Comparison of ENCODE assay signal across 9 cellular contexts in genomic region chr15:91049378-91050127, GRCh38. TPM values are rescaled to one million over a fixed set of nuclear protein-coding genes. Genes with fewer than 3 reads are reported as not detected.
A peak's percentile ranks its signal among the peaks of the same experiment; 100 is the strongest.
DNase-seq lines count a peak whose midpoint lies in the region; ATAC-seq and TF ChIP-seq lines count a peak whose summit lies in the region.
"Had no signal": no experiment of that assay in that cellular context is flagged by ENCODE, and none has a peak within 500 bp of the region (broad histone marks: within the 10 kb centered on the region; RNA-seq: fewer than 3 reads in every experiment).

No MANE protein-coding gene starts in this region.

- no peaks in the 10 kb centered on the region for H3K9me3 Mint-ChIP-seq in activated CD8-positive, alpha-beta T cell treated with anti-CD3 and anti-CD28 coated beads for 36 hours
- H3K9me3 Mint-ChIP-seq in natural killer cell treated with Interleukin-12 subunit alpha and Interleukin-12 subunit beta and Interleukin-15 and Interleukin-18, amount 100 ng/mL, for 72 hours: no peaks in the 10 kb centered on the region
- no peaks in the 10 kb centered on the region for H3K9me3 Mint-ChIP-seq in type B pancreatic cell

- POLR2A ChIA-PET in activated CD8-positive, alpha-beta T cell treated with anti-CD3 and anti-CD28 coated beads for 36 hours (lab: Charles Lee): interaction anchor here (1.2 kb wide), 1 partner anchor 93 kb away, joined by 5 read pairs; no protein-coding TSS in a partner anchor

- WGBS in esophagus muscularis mucosa: 28% methylated on average over 12 of the region's 12 CpGs

- H3K4me1 Mint-ChIP-seq in activated CD8-positive, alpha-beta T cell treated with anti-CD3 and anti-CD28 coated beads for 36 hours (ENCODE audit: low read depth): peaks cover 12% of the 10 kb centered on the region
- peaks cover 16 to 17% of the 10 kb centered on the region in 2 donors for H3K4me1 Mint-ChIP-seq in natural killer cell treated with Interleukin-12 subunit alpha and Interleukin-12 subunit beta and Interleukin-15 and Interleukin-18, amount 100 ng/mL, for 72 hours (ENCODE audit: low read depth in 2 of 2)
- peaks cover 4% of the 10 kb centered on the region for H3K4me1 Mint-ChIP-seq in type B pancreatic cell (ENCODE audit: unreplicated experiment)

- peaks cover 0 to 13% (median 0%) of the 10 kb centered on the region in 4 donors for H3K27me3 ChIP-seq in esophagus muscularis mucosa

- CTCF ChIA-PET in activated CD8-positive, alpha-beta T cell treated with anti-CD3 and anti-CD28 coated beads for 36 hours (lab: Charles Lee): interaction anchor here (0.6 to 3.6 kb wide), 24 partner anchors 9 to 357 kb away, joined by 3 to 28 read pairs (median 4); partner anchors contain the start of genes HDDC3, MAN2A2, RCCD1 and UNC45A

- H3K9me3 ChIP-seq in esophagus muscularis mucosa: no peaks in the 10 kb centered on the region

- DNase-seq in CD1c-positive myeloid dendritic cell (ENCODE audit: extremely low spot score): peak; percentile 55
- peak; percentile 15 for DNase-seq in GM19238 (ENCODE audit: insufficient read length, low spot score)
- peak; percentile 60 for DNase-seq in NCI-H748 (lab: John Stamatoyannopoulos, UW; ENCODE audit: unreplicated experiment)
- peak; percentile 71 for DNase-seq in activated CD8-positive, alpha-beta T cell treated with anti-CD3 and anti-CD28 coated beads for 36 hours
- DNase-seq in esophagus muscularis mucosa (ENCODE audit: extremely low spot score): no peak
- DNase-seq in natural killer cell treated with Interleukin-12 subunit alpha and Interleukin-12 subunit beta and Interleukin-15 and Interleukin-18, amount 100 ng/mL, for 72 hours (ENCODE audit: low spot score): no peak
- DNase-seq in type B pancreatic cell (ENCODE audit: extremely low spot score, unreplicated experiment): no peak

- peaks cover 0 to 8% (median 8%) of the 10 kb centered on the region in 4 donors for H3K4me1 ChIP-seq in esophagus muscularis mucosa

- H3K4me3 Mint-ChIP-seq in activated CD8-positive, alpha-beta T cell treated with anti-CD3 and anti-CD28 coated beads for 36 hours: no peak overlapping the region
- no peak overlapping the region for H3K4me3 Mint-ChIP-seq in natural killer cell treated with Interleukin-12 subunit alpha and Interleukin-12 subunit beta and Interleukin-15 and Interleukin-18, amount 100 ng/mL, for 72 hours
- H3K4me3 Mint-ChIP-seq in type B pancreatic cell: no peak overlapping the region

- TF ChIP-seq POLR2A in esophagus muscularis mucosa (IDR thresholded peaks at IDR 0.05; ENCODE audit: low read depth): no peak

- TF ChIP-seq CTCF in activated CD8-positive, alpha-beta T cell treated with anti-CD3 and anti-CD28 coated beads for 36 hours (IDR thresholded peaks at IDR 0.05): peak; percentile 49
- TF ChIP-seq CTCF in esophagus muscularis mucosa (IDR thresholded peaks at IDR 0.05) (peak; percentile 59 to 69 (median 67)), type B pancreatic cell (conservative IDR thresholded peaks at IDR 0.05) (peak; percentile 79)

- no peak for TF ChIP-seq EP300 in esophagus muscularis mucosa (IDR thresholded peaks at IDR 0.05)

- peak; percentile 91 for ATAC-seq in HG03520 (IDR thresholded peaks at IDR 0.05; ENCODE audit: unreplicated experiment)
- peak; percentile 93 for ATAC-seq in activated CD8-positive, alpha-beta T cell treated with anti-CD3 and anti-CD28 coated beads for 36 hours
- ATAC-seq in natural killer cell treated with Interleukin-12 subunit alpha and Interleukin-12 subunit beta and Interleukin-15 and Interleukin-18, amount 100 ng/mL, for 72 hours: peak; percentile 70 to 77

- H3K4me3 ChIP-seq in esophagus muscularis mucosa: no peak overlapping the region
- H3K4me3 ChIP-seq: SK-N-MC had no signal

- H3K27ac Mint-ChIP-seq in activated CD8-positive, alpha-beta T cell treated with anti-CD3 and anti-CD28 coated beads for 36 hours: no peak overlapping the region
- no peak overlapping the region for H3K27ac Mint-ChIP-seq in natural killer cell treated with Interleukin-12 subunit alpha and Interleukin-12 subunit beta and Interleukin-15 and Interleukin-18, amount 100 ng/mL, for 72 hours
- peak overlapping the region; percentile 54 for H3K27ac Mint-ChIP-seq in type B pancreatic cell

- H3K27ac ChIP-seq in esophagus muscularis mucosa (replicated peaks in 1 of 4): no peak overlapping the region
- H3K27ac ChIP-seq: SK-N-MC had no signal

- no peaks in the 10 kb centered on the region for H3K36me3 ChIP-seq in esophagus muscularis mucosa

- intact Hi-C loops in activated CD8-positive, alpha-beta T cell treated with anti-CD3 and anti-CD28 coated beads for 36 hours (cut with micrococcal nuclease): no loop called here
- intact Hi-C loops in esophagus muscularis mucosa (cut with DNase I): loop anchor here (5.0 kb wide), 1 partner anchor 92 kb away; no protein-coding TSS in a partner anchor

- H3K27me3 Mint-ChIP-seq in activated CD8-positive, alpha-beta T cell treated with anti-CD3 and anti-CD28 coated beads for 36 hours: peaks cover 4% of the 10 kb centered on the region
- peaks cover 29 to 33% of the 10 kb centered on the region in 2 donors for H3K27me3 Mint-ChIP-seq in natural killer cell treated with Interleukin-12 subunit alpha and Interleukin-12 subunit beta and Interleukin-15 and Interleukin-18, amount 100 ng/mL, for 72 hours
- peaks cover 56% of the 10 kb centered on the region for H3K27me3 Mint-ChIP-seq in type B pancreatic cell

- H3K36me3 Mint-ChIP-seq in activated CD8-positive, alpha-beta T cell treated with anti-CD3 and anti-CD28 coated beads for 36 hours (ENCODE audit: low read depth): no peaks in the 10 kb centered on the region
- no peaks in the 10 kb centered on the region for H3K36me3 Mint-ChIP-seq in natural killer cell treated with Interleukin-12 subunit alpha and Interleukin-12 subunit beta and Interleukin-15 and Interleukin-18, amount 100 ng/mL, for 72 hours
- H3K36me3 Mint-ChIP-seq in type B pancreatic cell: no peaks in the 10 kb centered on the region

RNA-seq across cellular contexts. Expression of gene VPS33B, which starts 27.2 kb away (rescaled TPM):
- total RNA-seq in activated CD8-positive, alpha-beta T cell treated with anti-CD3 and anti-CD28 coated beads for 36 hours: 10 to 100 TPM; 22.2 to 22.9 TPM
- total RNA-seq in esophagus muscularis mucosa (10 to 100 TPM in 2 of 4 donors, 1 to 10 TPM in 2; 9.5 to 11.4 (median 10.4) TPM), type B pancreatic cell (ENCODE audit: low replicate concordance) (20.2 and 25.5 TPM in 2 replicates)
- total RNA-seq in natural killer cell treated with Interleukin-12 subunit alpha and Interleukin-12 subunit beta and Interleukin-15 and Interleukin-18, amount 100 ng/mL, for 72 hours: 10 to 100 TPM; 23.6 to 26.5 TPM

RNA-seq across cellular contexts. Expression of gene SV2B, which starts 50.5 kb away (rescaled TPM):
- not detected for total RNA-seq in activated CD8-positive, alpha-beta T cell treated with anti-CD3 and anti-CD28 coated beads for 36 hours
- 1 to 10 TPM; 1.9 to 3.0 (median 2.1) TPM for total RNA-seq in esophagus muscularis mucosa
- not detected for total RNA-seq in natural killer cell treated with Interleukin-12 subunit alpha and Interleukin-12 subunit beta and Interleukin-15 and Interleukin-18, amount 100 ng/mL, for 72 hours
- 1.7 and 3.1 TPM in 2 replicates for total RNA-seq in type B pancreatic cell (ENCODE audit: low replicate concordance)

RNA-seq across cellular contexts. Expression of gene PRC1, which starts 55.2 kb away (rescaled TPM):
- 10 to 100 TPM; 83.1 to 96.9 TPM for total RNA-seq in activated CD8-positive, alpha-beta T cell treated with anti-CD3 and anti-CD28 coated beads for 36 hours
- 1 to 10 TPM; 4.0 to 5.8 (median 4.6) TPM for total RNA-seq in esophagus muscularis mucosa
- 100 to 1,000 TPM in 1 of 2 donors, 10 to 100 TPM in 1; 84.3 to 160 TPM for total RNA-seq in natural killer cell treated with Interleukin-12 subunit alpha and Interleukin-12 subunit beta and Interleukin-15 and Interleukin-18, amount 100 ng/mL, for 72 hours
- total RNA-seq in type B pancreatic cell (ENCODE audit: low replicate concordance): 54.6 and 101 TPM in 2 replicates

Comparison
In these comparisons a context has a peak if more than half of its experiments do, and no peak if none do; other contexts are left out.
1. DNase-seq: peak in CD1c-positive myeloid dendritic cell (single experiment), GM19238 (single experiment), NCI-H748 (single experiment) and activated CD8-positive, alpha-beta T cell treated with anti-CD3 and anti-CD28 coated beads for 36 hours (single experiment); none in esophagus muscularis mucosa (single experiment), natural killer cell treated with Interleukin-12 subunit alpha and Interleukin-12 subunit beta and Interleukin-15 and Interleukin-18, amount 100 ng/mL, for 72 hours (single experiment) and type B pancreatic cell (single experiment).
2. Peak in every context shown above with its lines, with median percentiles within 50 percentile points of each other: ATAC-seq and CTCF ChIP-seq.